ENCODE assay signal across 29 cellular contexts in the genomic region with DNA sequence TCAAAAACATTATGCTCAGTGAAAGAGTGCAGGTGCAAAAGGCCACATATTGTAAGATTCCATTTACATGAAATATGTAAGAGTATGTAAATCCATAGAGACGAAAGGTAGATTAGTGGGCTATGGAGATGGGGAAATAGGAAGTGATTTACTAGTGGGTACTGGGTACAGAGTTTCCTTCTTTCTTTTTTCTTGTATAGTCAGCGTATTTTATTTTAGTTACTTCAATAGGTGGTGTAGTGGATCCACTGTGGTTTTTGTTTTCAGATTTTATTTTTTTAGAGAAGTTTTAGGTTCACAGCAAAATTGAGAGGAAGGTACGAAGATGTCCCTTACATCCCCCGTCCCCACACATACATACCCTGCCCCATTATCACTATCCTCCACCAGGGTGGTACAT.
"Had no signal": no experiment of that assay in that cellular context is flagged by ENCODE, and none has a peak within 500 bp of the region (broad histone marks: within the 10 kb centered on the region; RNA-seq: fewer than 3 reads in every experiment).

No MANE protein-coding gene starts in this region.

- H3K27ac ChIP-seq: PC-9, RWPE1, SJCRH30, SK-N-MC had no signal

- H3K27me3 ChIP-seq: SJCRH30 had no signal

- H2AFZ ChIP-seq: PC-9 had no signal

- DNase-seq: Karpas-422, MM.1S, MV-4-11, NCI-H1092, NCI-H1105, NCI-H1417 treated with DMSO at 0.1 percent for 48 hours, NCI-H1436 treated with DMSO at 0.1 percent for 48 hours, NCI-H1694 treated with DMSO at 0.1 percent for 48 hours, NCI-H187 treated with DMSO at 0.1 percent for 48 hours, NCI-H2029, NCI-H2081, NCI-H2171 treated with DMSO at 0.1 percent for 48 hours, NCI-H2227 treated with DMSO at 0.1 percent for 48 hours, NCI-H345, NCI-H446, NCI-H510A treated with DMSO at 0.1 percent for 48 hours, NCI-H524 treated with DMSO at 0.1 percent for 48 hours, NCI-H526 treated with DMSO at 0.1 percent for 48 hours, NCI-H82, PC-9, SHP77, SIG-M5, SJCRH30, T-cell had no signal

- H3K9me3 ChIP-seq: SJCRH30 had no signal

- ATAC-seq: Right ventricle myocardium inferior, SK-N-SH treated with all-trans-retinoic acid at 6 μM for 48 hours, T-cell had no signal

- H3K4me3 ChIP-seq: PC-9, SJCRH30, SK-N-MC had no signal

- H3K36me3 ChIP-seq: SJCRH30 had no signal

- FAIRE-seq: RCC 7860 had no signal

- H3K4me1 ChIP-seq: SJCRH30 had no signal

- H3K4me2 ChIP-seq: PC-9 had no signal
